Comparison of ENCODE assay signal across 8 cellular contexts in genomic region chr12:31326689-31327659, GRCh38. TPM values are rescaled to one million over a fixed set of nuclear protein-coding genes. Genes with fewer than 3 reads are reported as not detected.
DNase-seq lines count a peak whose midpoint lies in the region; ATAC-seq and TF ChIP-seq lines count a peak whose summit lies in the region.

No MANE protein-coding gene starts in this region.

- H3K4me3 ChIP-seq in gastroesophageal sphincter: peak overlapping the region; percentile 39 to 89
- peak overlapping the region; percentile 93 for H3K4me3 ChIP-seq in skeletal muscle cell (ENCODE audit: low read depth, low read length)

- ATAC-seq in gastroesophageal sphincter: no peak
- ATAC-seq in HG02678 (IDR thresholded peaks at IDR 0.05; ENCODE audit: unreplicated experiment): no peak

- no peaks in the 10 kb centered on the region for H3K36me3 ChIP-seq in gastroesophageal sphincter

- WGBS in gastroesophageal sphincter (ENCODE audit: low coverage in 1 of 2), 2 donors: 41 to 46% methylated on average over 12 to 20 of the region's 20 CpGs

- no peak for TF ChIP-seq POLR2A in gastroesophageal sphincter (IDR thresholded peaks at IDR 0.05)

- peak; percentile 30 for DNase-seq in DMS 273 (lab: John Stamatoyannopoulos, UW; ENCODE audit: unreplicated experiment)
- DNase-seq in DMS 273 treated with DMSO at 0.1 percent for 48 hours (lab: John Stamatoyannopoulos, UW): no peak
- DNase-seq in SK-N-DZ (ENCODE audit: low spot score): peak; percentile 50
- no peak for DNase-seq in skeletal muscle cell (ENCODE audit: low read depth)
- no peak for DNase-seq in ecto neural progenitor cell (ENCODE audit: low spot score)
- DNase-seq in cortex of kidney (lab: John Stamatoyannopoulos, UW): no peak

- no peak for TF ChIP-seq CTCF in gastroesophageal sphincter (IDR thresholded peaks at IDR 0.05)

- peak overlapping the region; percentile 49 to 93 (median 90) for H3K27ac ChIP-seq in gastroesophageal sphincter

- no peak for TF ChIP-seq EP300 in gastroesophageal sphincter (IDR thresholded peaks at IDR 0.05)

- H3K27me3 ChIP-seq in gastroesophageal sphincter: no peaks in the 10 kb centered on the region

- H3K9me3 ChIP-seq in gastroesophageal sphincter: no peaks in the 10 kb centered on the region

- peaks cover 0 to 24% (median 0%) of the 10 kb centered on the region in 3 donors for H3K4me1 ChIP-seq in gastroesophageal sphincter

RNA-seq across cellular contexts. Expression of gene SINHCAF, which starts 1.0 kb away (rescaled TPM):
- 243 and 376 TPM in 2 replicates for polyA plus RNA-seq in SK-N-DZ (2014; cell fraction: cytosol; rRNA removed)
- polyA plus RNA-seq in SK-N-DZ (2014; cell fraction: nucleus; rRNA removed): 93.4 and 146 TPM in 2 replicates
- 10 to 100 TPM; 21.7 to 67.8 (median 25.8) TPM for total RNA-seq in gastroesophageal sphincter

Comparison
In these comparisons a context has a peak if more than half of its experiments do, and no peak if none do; other contexts are left out.
1. DNase-seq: peak in DMS 273 (single experiment) and SK-N-DZ (single experiment); none in DMS 273 treated with DMSO at 0.1 percent for 48 hours (single experiment), skeletal muscle cell (single experiment), ecto neural progenitor cell (single experiment) and cortex of kidney (single experiment).